Comparison of ENCODE assay signal across 20 cellular contexts in genomic region chr17:79532107-79532790, GRCh38.
DNase-seq lines count a peak whose midpoint lies in the region; ATAC-seq and TF ChIP-seq lines count a peak whose summit lies in the region.
"Had no signal": no experiment of that assay in that cellular context is flagged by ENCODE, and none has a peak within 500 bp of the region (broad histone marks: within the 10 kb centered on the region; RNA-seq: fewer than 3 reads in every experiment).

No MANE protein-coding gene starts in this region.

- H3K27ac ChIP-seq in HEK293 (ENCODE audit: extremely low read depth, low read depth, low read length) (no peak overlapping the region), lower lobe of right lung (no peak overlapping the region)
- H3K27ac ChIP-seq: BLaER1 treated with 17β-estradiol and CSF1 and Interleukin-3, amounts not matched to agents 10 nM and 100 nM; RWPE1; SJSA1 had no signal

- H3K27ac Mint-ChIP-seq in brain, result peak overlapping the region in 4 of 5 experiments; percentile 36 to 91 (median 74)
- H3K27ac Mint-ChIP-seq: CD8-positive, alpha-beta memory T cell; IgD-negative memory B cell had no signal

- no peak for TF ChIP-seq CTCF in HEK293 (tag by site-specific recombination; IDR thresholded peaks at IDR 0.05)
- no peak for TF ChIP-seq CTCF in brain (conservative IDR thresholded peaks at IDR 0.05)
- no peak for TF ChIP-seq CTCF in lower lobe of right lung (IDR thresholded peaks at IDR 0.05)

- peaks cover 0 to 9% (median 0%) of the 10 kb centered on the region in 5 experiments for H3K9me3 Mint-ChIP-seq in brain
- H3K9me3 Mint-ChIP-seq: CD8-positive, alpha-beta memory T cell; IgD-negative memory B cell had no signal

- DNase-seq in ELF-1 (ENCODE audit: low read depth, low spot score) (peak; percentile 58), lower lobe of right lung (peak; percentile 29), NCI-H2107 treated with DMSO at 0.1 percent for 48 hours (lab: John Stamatoyannopoulos, UW; ENCODE audit: unreplicated experiment) (no peak)
- DNase-seq: CD8-positive, alpha-beta memory T cell; Karpas-422; NCI-H1092; NCI-H1436 treated with DMSO at 0.1 percent for 48 hours; NCI-H2029; NCI-H510A treated with DMSO at 0.1 percent for 48 hours; NCI-H774; PC-3 had no signal

- H3K4me3 ChIP-seq in HEK293 (ENCODE audit: low read depth, low read length) (no peak overlapping the region), lower lobe of right lung (no peak overlapping the region)
- H3K4me3 ChIP-seq: BLaER1 treated with 17β-estradiol and CSF1 and Interleukin-3, amounts not matched to agents 10 nM and 100 nM; HAP-1; SJSA1 had no signal

- POLR2A ChIA-PET in HEK293 (lab: Yijun Ruan, JAX), result no interaction called here

- H3K9me3 ChIP-seq in HEK293 (ENCODE audit: control insufficient read depth, insufficient read depth, low read depth, low read length), result no peaks in the 10 kb centered on the region
- no peaks in the 10 kb centered on the region for H3K9me3 ChIP-seq in lower lobe of right lung
- H3K9me3 ChIP-seq: HAP-1 had no signal

- H3K36me3 ChIP-seq in HEK293 (ENCODE audit: control insufficient read depth in 2 of 2, insufficient read depth in 1 of 2, low read length in 2 of 2) (no peaks in the 10 kb centered on the region), lower lobe of right lung (no peaks in the 10 kb centered on the region)
- H3K36me3 ChIP-seq: BLaER1 treated with 17β-estradiol and CSF1 and Interleukin-3, amounts not matched to agents 10 nM and 100 nM; HAP-1; SJSA1 had no signal

- ATAC-seq in lower lobe of right lung (no peak), HG03520 (IDR thresholded peaks at IDR 0.05; ENCODE audit: unreplicated experiment) (no peak), GM21723 (IDR thresholded peaks at IDR 0.05; ENCODE audit: unreplicated experiment) (no peak)
- ATAC-seq: PC-3 had no signal

- intact Hi-C loops in lower lobe of right lung (cut with DNase I), result no loop called here

- H3K4me1 ChIP-seq in HEK293 (ENCODE audit: control insufficient read depth, insufficient read depth, low read length) (no peaks in the 10 kb centered on the region), lower lobe of right lung (no peaks in the 10 kb centered on the region)
- H3K4me1 ChIP-seq: HAP-1, SJSA1 had no signal

- H3K27me3 ChIP-seq in lower lobe of right lung (ENCODE audit: low read depth), result peaks cover 27% of the 10 kb centered on the region
- H3K27me3 ChIP-seq: BLaER1 treated with 17β-estradiol and CSF1 and Interleukin-3, amounts not matched to agents 10 nM and 100 nM had no signal

- H3K36me3 Mint-ChIP-seq in brain, result no peaks in the 10 kb centered on the region
- H3K36me3 Mint-ChIP-seq: CD8-positive, alpha-beta memory T cell had no signal

- CTCF ChIA-PET in HEK293 (lab: Yijun Ruan, JAX), result no interaction called here

- peaks cover 10% of the 10 kb centered on the region for H3K27me3 Mint-ChIP-seq in brain

- peaks cover 36% of the 10 kb centered on the region for H3K4me1 Mint-ChIP-seq in brain
- H3K4me1 Mint-ChIP-seq: CD8-positive, alpha-beta memory T cell had no signal

- peak overlapping the region in 1 of 5 experiments; percentile 12 for H3K4me3 Mint-ChIP-seq in brain
- H3K4me3 Mint-ChIP-seq: CD8-positive, alpha-beta memory T cell; IgD-negative memory B cell had no signal

TF ChIP-seq in HEK293, 187 proteins besides CTCF, POLR2A, EP300 and RAD21:
- TF ChIP-seq ZIC2 (tag by site-specific recombination; IDR thresholded peaks at IDR 0.05), result 0 out of 2 replicates have a peak, but pooled peaks have one; percentile 38
- TF ChIP-seq ZNF335 (tag by site-specific recombination; conservative IDR thresholded peaks at IDR 0.05), result no peak
- TF ChIP-seq HOXC10 (CRISPR knock-in tag; IDR thresholded peaks at IDR 0.05), result no peak
- TF ChIP-seq KLF7 (tag by site-specific recombination; IDR thresholded peaks at IDR 0.05; ENCODE audit: borderline replicate concordance), result no peak
